In the genomic region with DNA sequence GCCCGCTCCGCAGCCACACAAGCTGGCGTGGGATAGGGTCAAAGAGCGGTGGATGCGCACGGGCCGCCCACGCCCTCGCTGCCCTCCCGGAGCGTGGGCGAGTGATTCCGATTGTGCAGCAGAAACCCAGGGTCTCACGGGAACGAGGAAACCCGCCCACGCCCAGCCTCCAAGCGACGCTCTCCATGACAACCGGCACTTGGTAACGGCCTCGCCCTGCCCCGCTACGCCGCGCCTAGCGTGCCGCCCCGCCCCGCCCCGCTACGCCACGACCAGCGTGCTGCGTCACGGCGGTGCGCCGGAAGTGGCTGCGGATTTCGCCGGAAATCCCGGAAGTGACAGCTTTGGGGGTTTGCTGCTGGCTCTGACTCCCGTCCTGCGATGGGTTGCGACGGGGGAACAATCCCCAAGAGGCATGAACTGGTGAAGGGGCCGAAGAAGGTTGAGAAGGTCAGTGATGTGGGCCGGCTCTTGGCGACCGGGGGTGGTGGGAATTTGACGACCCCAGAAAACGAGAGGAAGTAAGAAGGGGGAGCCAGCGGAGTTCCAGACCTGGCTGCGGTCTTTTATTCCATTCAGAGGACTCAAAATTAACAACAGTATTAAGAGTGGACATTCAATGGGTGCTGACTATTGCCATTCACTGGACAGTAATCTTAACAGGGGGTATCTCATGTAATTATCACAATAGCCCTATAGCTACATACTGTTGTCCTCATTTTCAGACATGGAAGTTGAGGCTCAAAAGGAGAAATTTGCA, we compare ENCODE assay signal across 1 cellular context.
TF ChIP-seq lines count a peak whose summit lies in the region.

A gene with protein sequence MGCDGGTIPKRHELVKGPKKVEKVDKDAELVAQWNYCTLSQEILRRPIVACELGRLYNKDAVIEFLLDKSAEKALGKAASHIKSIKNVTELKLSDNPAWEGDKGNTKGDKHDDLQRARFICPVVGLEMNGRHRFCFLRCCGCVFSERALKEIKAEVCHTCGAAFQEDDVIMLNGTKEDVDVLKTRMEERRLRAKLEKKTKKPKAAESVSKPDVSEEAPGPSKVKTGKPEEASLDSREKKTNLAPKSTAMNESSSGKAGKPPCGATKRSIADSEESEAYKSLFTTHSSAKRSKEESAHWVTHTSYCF (plus strand): TSS at position 311 of the 760 bp plus-strand sequence. CDS start 71 bp downstream, at position 382.

TF ChIP-seq in SK-N-SH, 30 proteins besides CTCF, POLR2A, EP300 and RAD21 (continued from another document):
- TF ChIP-seq, protein P1, sequence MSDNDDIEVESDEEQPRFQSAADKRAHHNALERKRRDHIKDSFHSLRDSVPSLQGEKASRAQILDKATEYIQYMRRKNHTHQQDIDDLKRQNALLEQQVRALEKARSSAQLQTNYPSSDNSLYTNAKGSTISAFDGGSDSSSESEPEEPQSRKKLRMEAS (IDR thresholded peaks at IDR 0.05; ENCODE audit: low read depth), result peak; percentile 86; the same call in 1 of the 2 replicates
- no peak for TF ChIP-seq NFIC (IDR thresholded peaks at IDR 0.05; ENCODE audit: borderline replicate concordance)
- TF ChIP-seq TCF12 (IDR thresholded peaks at IDR 0.05), result peak; percentile 28; the same call in 1 of the 2 replicates
- no peak; the same call in 1 of the 2 replicates for TF ChIP-seq SIN3A (IDR thresholded peaks at IDR 0.05; ENCODE audit: borderline replicate concordance, low read depth, low read length)
- peak; percentile 97 for TF ChIP-seq MXI1 (IDR thresholded peaks at IDR 0.05; ENCODE audit: low read depth, low read length)
- TF ChIP-seq, protein P2, sequence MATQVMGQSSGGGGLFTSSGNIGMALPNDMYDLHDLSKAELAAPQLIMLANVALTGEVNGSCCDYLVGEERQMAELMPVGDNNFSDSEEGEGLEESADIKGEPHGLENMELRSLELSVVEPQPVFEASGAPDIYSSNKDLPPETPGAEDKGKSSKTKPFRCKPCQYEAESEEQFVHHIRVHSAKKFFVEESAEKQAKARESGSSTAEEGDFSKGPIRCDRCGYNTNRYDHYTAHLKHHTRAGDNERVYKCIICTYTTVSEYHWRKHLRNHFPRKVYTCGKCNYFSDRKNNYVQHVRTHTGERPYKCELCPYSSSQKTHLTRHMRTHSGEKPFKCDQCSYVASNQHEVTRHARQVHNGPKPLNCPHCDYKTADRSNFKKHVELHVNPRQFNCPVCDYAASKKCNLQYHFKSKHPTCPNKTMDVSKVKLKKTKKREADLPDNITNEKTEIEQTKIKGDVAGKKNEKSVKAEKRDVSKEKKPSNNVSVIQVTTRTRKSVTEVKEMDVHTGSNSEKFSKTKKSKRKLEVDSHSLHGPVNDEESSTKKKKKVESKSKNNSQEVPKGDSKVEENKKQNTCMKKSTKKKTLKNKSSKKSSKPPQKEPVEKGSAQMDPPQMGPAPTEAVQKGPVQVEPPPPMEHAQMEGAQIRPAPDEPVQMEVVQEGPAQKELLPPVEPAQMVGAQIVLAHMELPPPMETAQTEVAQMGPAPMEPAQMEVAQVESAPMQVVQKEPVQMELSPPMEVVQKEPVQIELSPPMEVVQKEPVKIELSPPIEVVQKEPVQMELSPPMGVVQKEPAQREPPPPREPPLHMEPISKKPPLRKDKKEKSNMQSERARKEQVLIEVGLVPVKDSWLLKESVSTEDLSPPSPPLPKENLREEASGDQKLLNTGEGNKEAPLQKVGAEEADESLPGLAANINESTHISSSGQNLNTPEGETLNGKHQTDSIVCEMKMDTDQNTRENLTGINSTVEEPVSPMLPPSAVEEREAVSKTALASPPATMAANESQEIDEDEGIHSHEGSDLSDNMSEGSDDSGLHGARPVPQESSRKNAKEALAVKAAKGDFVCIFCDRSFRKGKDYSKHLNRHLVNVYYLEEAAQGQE (IDR thresholded peaks at IDR 0.05; ENCODE audit: low read depth, low read length), result no peak
- peak; percentile 94 for TF ChIP-seq CHD2 (IDR thresholded peaks at IDR 0.05; ENCODE audit: low read length, partially characterized antibody)
